Comparison of ENCODE assay signal across 9 cellular contexts in genomic region chrX:103343105-103343504, GRCh38. TPM values are rescaled to one million over a fixed set of nuclear protein-coding genes. Genes with fewer than 3 reads are reported as not detected.
DNase-seq lines count a peak whose midpoint lies in the region; ATAC-seq and TF ChIP-seq lines count a peak whose summit lies in the region.
"Had no signal": no experiment of that assay in that cellular context is flagged by ENCODE, and none has a peak within 500 bp of the region (broad histone marks: within the 10 kb centered on the region; RNA-seq: fewer than 3 reads in every experiment).

No MANE protein-coding gene starts in this region.

- H3K27me3 ChIP-seq in CD4-positive, alpha-beta T cell (ENCODE audit: control insufficient read depth, insufficient read depth, low read length) = no peaks in the 10 kb centered on the region
- peaks cover 0 to 9% (median 3%) of the 10 kb centered on the region in 4 donors for H3K27me3 ChIP-seq in esophagus muscularis mucosa
- H3K27me3 ChIP-seq: SJSA1 had no signal

- POLR2A ChIA-PET in CD4-positive, alpha-beta T cell (lab: Charles Lee) = no interaction called here

- H3K36me3 ChIP-seq in esophagus muscularis mucosa = no peaks in the 10 kb centered on the region
- H3K36me3 ChIP-seq: SJSA1 had no signal

- H3K9me3 ChIP-seq in CD4-positive, alpha-beta T cell (ENCODE audit: control insufficient read depth, low read length) = no peaks in the 10 kb centered on the region
- no peaks in the 10 kb centered on the region for H3K9me3 ChIP-seq in esophagus muscularis mucosa
- H3K9me3 ChIP-seq: SJSA1 had no signal

- H3K4me3 ChIP-seq in esophagus muscularis mucosa = no peak overlapping the region
- H3K4me3 ChIP-seq: SJSA1 had no signal

- no peak overlapping the region for H3K4me3 Mint-ChIP-seq in CD4-positive, alpha-beta T cell

- H3K27ac ChIP-seq in CD4-positive, alpha-beta T cell (ENCODE audit: low read depth, low read length) = no peak overlapping the region
- no peak overlapping the region for H3K27ac ChIP-seq in esophagus muscularis mucosa (replicated peaks in 1 of 4)
- H3K27ac ChIP-seq: SJSA1 had no signal

- no peak for TF ChIP-seq EP300 in esophagus muscularis mucosa (IDR thresholded peaks at IDR 0.05)

- peak; percentile 48 for ATAC-seq in CD4-positive, alpha-beta T cell (ENCODE audit: poor library complexity)
- ATAC-seq in GM18511 (IDR thresholded peaks at IDR 0.05; ENCODE audit: unreplicated experiment) (peak; percentile 68), HG03280 (IDR thresholded peaks at IDR 0.05; ENCODE audit: unreplicated experiment) (no peak)

- TF ChIP-seq POLR2A in esophagus muscularis mucosa (IDR thresholded peaks at IDR 0.05; ENCODE audit: low read depth) = no peak

- peak; percentile 58 for TF ChIP-seq CTCF in CD4-positive, alpha-beta T cell (IDR thresholded peaks at IDR 0.05)
- peak; percentile 65 to 73 (median 71) for TF ChIP-seq CTCF in esophagus muscularis mucosa (IDR thresholded peaks at IDR 0.05)

- 18% methylated on average over 2 of the region's 2 CpGs for WGBS in esophagus muscularis mucosa

- intact Hi-C loops in CD4-positive, alpha-beta T cell (cut with DNase I, micrococcal nuclease) = loop anchor here (1.0 kb wide), 1 partner anchor 121 kb away; no protein-coding TSS in a partner anchor
- intact Hi-C loops in esophagus muscularis mucosa (cut with DNase I) = loop anchor here (1.0 kb wide), 1 partner anchor 121 kb away; no protein-coding TSS in a partner anchor

- no peaks in the 10 kb centered on the region for H3K4me1 Mint-ChIP-seq in CD4-positive, alpha-beta T cell (ENCODE audit: low read depth)

- H3K9me3 Mint-ChIP-seq in CD4-positive, alpha-beta T cell = no peaks in the 10 kb centered on the region

- no peak overlapping the region for H3K27ac Mint-ChIP-seq in CD4-positive, alpha-beta T cell

- peak in 9 of 10 experiments; percentile 5 to 34 (median 20) for DNase-seq in CD4-positive, alpha-beta T cell
- DNase-seq in LoVo (ENCODE audit: low spot score) = peak; percentile 23
- DNase-seq in activated CD4-positive, alpha-beta T cell treated with anti-CD3 and anti-CD28 coated beads for 4 hours = peak; percentile 22 to 23
- DNase-seq in esophagus muscularis mucosa (ENCODE audit: extremely low spot score) = no peak
- peak; percentile 57 for DNase-seq in pons (ENCODE audit: low spot score)
- no peak for DNase-seq in NCI-H226

- H3K27me3 Mint-ChIP-seq in CD4-positive, alpha-beta T cell = peaks cover 4% of the 10 kb centered on the region

- H3K4me1 ChIP-seq in esophagus muscularis mucosa = no peaks in the 10 kb centered on the region
- H3K4me1 ChIP-seq: SJSA1 had no signal

- H3K36me3 Mint-ChIP-seq in CD4-positive, alpha-beta T cell (ENCODE audit: low read depth) = no peaks in the 10 kb centered on the region

- CTCF ChIA-PET in CD4-positive, alpha-beta T cell (lab: Charles Lee) = interaction anchor here (1.0 to 1.2 kb wide), 2 partner anchors 18 to 122 kb away, joined by 3 read pairs; no protein-coding TSS in a partner anchor

RNA-seq across cellular contexts. Expression of gene TCEAL7, which starts 13.1 kb away (rescaled TPM):
- not detected for total RNA-seq in CD4-positive, alpha-beta T cell
- 10 to 100 TPM in 3 of 4 donors, 1 to 10 TPM in 1; 8.2 to 12.9 (median 10.6) TPM for total RNA-seq in esophagus muscularis mucosa
- total RNA-seq: SJSA1 had no signal

RNA-seq across cellular contexts. Expression of gene TCEAL9, which starts 13.2 kb away (rescaled TPM):
- not detected for total RNA-seq in CD4-positive, alpha-beta T cell
- total RNA-seq in esophagus muscularis mucosa = 10 to 100 TPM; 47.3 to 69.3 (median 52.9) TPM

RNA-seq across cellular contexts. Expression of gene BEX2, which starts 32.3 kb away (rescaled TPM):
- total RNA-seq in CD4-positive, alpha-beta T cell = 10 to 100 TPM; 46.4 to 49.3 TPM
- total RNA-seq in esophagus muscularis mucosa = 10 to 100 TPM in 1 of 4 donors, 1 to 10 TPM in 3; 2.1 to 10.6 (median 5.6) TPM
- total RNA-seq: SJSA1 had no signal

RNA-seq across cellular contexts. Expression of gene BEX3, which starts 33.2 kb away (rescaled TPM):
- 10 to 100 TPM; 13.9 to 15.7 TPM for total RNA-seq in CD4-positive, alpha-beta T cell
- total RNA-seq in esophagus muscularis mucosa = 100 to 1,000 TPM; 119 to 137 (median 130) TPM

Comparison
In these comparisons a context has a peak if more than half of its experiments do, and no peak if none do; other contexts are left out.
1. DNase-seq: peak in CD4-positive, alpha-beta T cell (9 of 10), LoVo (single experiment), activated CD4-positive, alpha-beta T cell treated with anti-CD3 and anti-CD28 coated beads for 4 hours (2 of 2) and pons (single experiment); none in esophagus muscularis mucosa (single experiment) and NCI-H226 (single experiment).
2. RNA of gene TCEAL7, which starts 13.1 kb away (total RNA-seq): 8.2 to 12.9 TPM in esophagus muscularis mucosa; not detected in CD4-positive, alpha-beta T cell; every median in the first group is over 4 times any median in the second.
3. RNA of gene TCEAL9, which starts 13.2 kb away (total RNA-seq): 47.3 to 69.3 TPM in esophagus muscularis mucosa; not detected in CD4-positive, alpha-beta T cell; every median in the first group is over 10 times any median in the second.
4. RNA of gene BEX2, which starts 32.3 kb away (total RNA-seq): 46.4 to 49.3 TPM in CD4-positive, alpha-beta T cell; 2.1 to 10.6 TPM in esophagus muscularis mucosa; every median in the first group is over 4 times any median in the second.